ENCODE assay signal across 34 cellular contexts in the genomic region with DNA sequence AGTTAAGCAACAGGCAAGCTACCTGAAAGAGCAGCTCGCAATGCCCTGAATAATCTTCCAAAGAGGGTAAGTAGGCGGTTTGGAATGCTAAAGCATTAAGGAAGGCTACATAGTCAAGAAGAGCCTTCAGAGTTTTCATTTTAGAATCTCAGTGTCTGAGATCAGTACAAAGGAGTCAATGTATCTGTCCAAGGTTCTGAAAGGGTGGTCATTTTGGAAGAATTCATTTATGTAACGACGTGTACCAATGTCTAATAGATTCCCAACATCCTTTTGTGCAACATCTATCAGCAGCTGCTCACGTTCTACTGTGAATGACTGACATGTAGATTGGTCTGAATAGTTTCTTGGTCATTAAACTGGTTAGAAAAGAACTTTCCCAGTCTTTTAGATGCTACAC. TPM values are rescaled to one million over a fixed set of nuclear protein-coding genes. Genes with fewer than 3 reads are reported as not detected.
"Had no signal": no experiment of that assay in that cellular context is flagged by ENCODE, and none has a peak within 500 bp of the region (broad histone marks: within the 10 kb centered on the region; RNA-seq: fewer than 3 reads in every experiment).

No MANE protein-coding gene starts in this region.

- DNase-seq: activated CD4-positive, alpha-beta T cell treated with anti-CD3 and anti-CD28 coated beads, Interleukin-2, amount 10 ng/mL, durations not matched to agents 24 days and 14 days; activated CD4-positive, alpha-beta T cell treated with anti-CD3 and anti-CD28 coated beads, Interleukin-2, amount 50 U/mL, for 4 hours; activated CD4-positive, CD25-positive, alpha-beta regulatory T cell; activated CD8-positive, alpha-beta T cell treated with anti-CD3 and anti-CD28 coated beads for 36 hours; activated effector memory CD4-positive, alpha-beta T cell treated with anti-CD3 and anti-CD28 coated beads, Interleukin-2, amount 50 U/mL, for 16 hours; activated naive CD4-positive, alpha-beta T cell; activated naive CD4-positive, alpha-beta T cell treated with anti-CD3 and anti-CD28 coated beads, Interleukin-2, amount 50 U/mL, for 16 hours; activated naive CD8-positive, alpha-beta T cell treated with anti-CD3 and anti-CD28 coated beads for 36 hours; activated T-cell treated with anti-CD3 and anti-CD28 coated beads, Interleukin-2, amount 50 U/mL, for 1 hour; activated T-cell treated with anti-CD3 and anti-CD28 coated beads, Interleukin-2, amount 50 U/mL, for 72 hours; amygdala; colonic mucosa; NCI-H1048; NCI-H1105 treated with DMSO at 0.1 percent for 48 hours; NCI-H1436; NCI-H1694 treated with DMSO at 0.1 percent for 48 hours; NCI-H2029; NCI-H2107; NCI-H2171 treated with DMSO at 0.1 percent for 48 hours; NCI-H2227 treated with DMSO at 0.1 percent for 48 hours; NCI-H524 treated with DMSO at 0.1 percent for 48 hours; SIG-M5; T1000; WERI-Rb-1 had no signal

- H3K4me3 ChIP-seq: ascending aorta, cardiac muscle cell, colonic mucosa had no signal

- H3K4me3 Mint-ChIP-seq: activated CD4-positive, alpha-beta T cell treated with anti-CD3 and anti-CD28 coated beads, Interleukin-2, amount 10 ng/mL, durations not matched to agents 24 days and 14 days; activated CD8-positive, alpha-beta T cell treated with anti-CD3 and anti-CD28 coated beads for 36 hours; activated naive CD8-positive, alpha-beta T cell treated with anti-CD3 and anti-CD28 coated beads for 36 hours; activated T-cell treated with anti-CD3 and anti-CD28 coated beads, Interleukin-2, amount 50 U/mL, for 72 hours; activated T-helper 17 cell treated with anti-CD3 and anti-CD28 coated beads, Interleukin-2, amount 50 U/mL, for 72 hours; central memory CD8-positive, alpha-beta T cell had no signal

- H3K9me3 ChIP-seq: colonic mucosa had no signal

- H3K36me3 ChIP-seq: colonic mucosa, WERI-Rb-1 had no signal

- ATAC-seq: activated CD8-positive, alpha-beta T cell treated with anti-CD3 and anti-CD28 coated beads for 36 hours; activated T-cell treated with anti-CD3 and anti-CD28 coated beads, Interleukin-2, amount 50 U/mL, for 72 hours; activated T-helper 17 cell treated with anti-CD3 and anti-CD28 coated beads, Interleukin-2, amount 50 U/mL, for 72 hours; Panc1; Right ventricle myocardium inferior had no signal

- H3K27me3 Mint-ChIP-seq: activated CD4-positive, alpha-beta T cell treated with anti-CD3 and anti-CD28 coated beads, Interleukin-2, amount 10 ng/mL, durations not matched to agents 24 days and 14 days; activated CD8-positive, alpha-beta T cell treated with anti-CD3 and anti-CD28 coated beads for 36 hours; activated naive CD8-positive, alpha-beta T cell treated with anti-CD3 and anti-CD28 coated beads for 36 hours had no signal

- H3K4me1 ChIP-seq: ascending aorta, colonic mucosa had no signal

- H3K27ac Mint-ChIP-seq: activated CD4-positive, alpha-beta T cell treated with anti-CD3 and anti-CD28 coated beads, Interleukin-2, amount 10 ng/mL, durations not matched to agents 24 days and 14 days; activated CD8-positive, alpha-beta T cell treated with anti-CD3 and anti-CD28 coated beads for 36 hours; activated naive CD8-positive, alpha-beta T cell treated with anti-CD3 and anti-CD28 coated beads for 36 hours; activated T-cell treated with anti-CD3 and anti-CD28 coated beads, Interleukin-2, amount 50 U/mL, for 72 hours; activated T-helper 17 cell treated with anti-CD3 and anti-CD28 coated beads, Interleukin-2, amount 50 U/mL, for 72 hours had no signal

- H3K27ac ChIP-seq: ascending aorta, cardiac muscle cell, colonic mucosa, RWPE1, WERI-Rb-1 had no signal

- H3K27me3 ChIP-seq: ascending aorta, cardiac muscle cell, colonic mucosa had no signal

- H3K4me1 Mint-ChIP-seq: activated CD4-positive, alpha-beta T cell treated with anti-CD3 and anti-CD28 coated beads, Interleukin-2, amount 10 ng/mL, durations not matched to agents 24 days and 14 days; activated naive CD8-positive, alpha-beta T cell treated with anti-CD3 and anti-CD28 coated beads for 36 hours; activated T-helper 17 cell treated with anti-CD3 and anti-CD28 coated beads, Interleukin-2, amount 50 U/mL, for 72 hours; central memory CD8-positive, alpha-beta T cell had no signal

RNA-seq across cellular contexts. Expression of gene ZNF665, which starts 15.2 kb away (rescaled TPM):
- total RNA-seq: ascending aorta, MCF 10A, NCI-H460, SK-MEL-5 had no signal

RNA-seq across cellular contexts. Expression of gene ZNF347, which starts 19.1 kb away (rescaled TPM):
- total RNA-seq: MCF 10A had no signal

RNA-seq across cellular contexts. Expression of gene ZNF415, which starts 45.3 kb away (rescaled TPM):
- total RNA-seq: MCF 10A, NCI-H460 had no signal
